16 cellular contexts compared by ENCODE assay signal in genomic region chr4:118344801-118345200, GRCh38. TPM values are rescaled to one million over a fixed set of nuclear protein-coding genes. Genes with fewer than 3 reads are reported as not detected.
A peak's percentile ranks its signal among the peaks of the same experiment; 100 is the strongest.
DNase-seq lines count a peak whose midpoint lies in the region; ATAC-seq and TF ChIP-seq lines count a peak whose summit lies in the region.
"Had no signal": no experiment of that assay in that cellular context is flagged by ENCODE, and none has a peak within 500 bp of the region (broad histone marks: within the 10 kb centered on the region; RNA-seq: fewer than 3 reads in every experiment).

No MANE protein-coding gene starts in this region.

- H3K4me3 ChIP-seq in IMR-90 (ENCODE audit: insufficient read depth, low read depth, low read length) (no peak overlapping the region), mucosa of rectum (ENCODE audit: low read length in 2 of 2) (peak overlapping the region in 1 of 2 donors; percentile 26), dorsolateral prefrontal cortex (no peak overlapping the region)

- H3K23ac ChIP-seq in IMR-90 (ENCODE audit: low read depth, low read length): peak overlapping the region; percentile 24; the same call in 1 of the 2 replicates

- peak overlapping the region; percentile 21; the same call in 1 of the 2 replicates for H4K5ac ChIP-seq in IMR-90 (ENCODE audit: low read depth, low read length)

- TF ChIP-seq POLR2A in IMR-90 (IDR thresholded peaks at IDR 0.05; ENCODE audit: low read depth, low read length): no peak

- H3K9me3 ChIP-seq in IMR-90 (ENCODE audit: control insufficient read depth, insufficient read depth, low read length) (no peaks in the 10 kb centered on the region), mucosa of rectum (ENCODE audit: control insufficient read depth in 2 of 2, low read length in 2 of 2) (no peaks in the 10 kb centered on the region)
- H3K9me3 ChIP-seq: Caco-2 had no signal

- TF ChIP-seq CTCF in IMR-90 (conservative IDR thresholded peaks at IDR 0.05; ENCODE audit: low read depth, low read length) (no peak), dorsolateral prefrontal cortex (IDR thresholded peaks at IDR 0.05 in 54 of 56, conservative IDR thresholded peaks at IDR 0.05 in 2 of 56; ENCODE audit: low read depth in 1 of 56, partially characterized antibody in 56 of 56) (no peak)

- no peak overlapping the region for H3K4ac ChIP-seq in IMR-90 (ENCODE audit: low read depth, low read length)

- H4K91ac ChIP-seq in IMR-90 (ENCODE audit: insufficient read depth, low read depth, low read length): no peak overlapping the region

- H2BK15ac ChIP-seq in IMR-90 (ENCODE audit: low read depth, low read length): 0 out of 3 replicates have a peak overlapping the region, but pooled peaks have one; percentile 44

- no peak overlapping the region for H3K56ac ChIP-seq in IMR-90 (ENCODE audit: extremely low read depth, insufficient read depth, low read length)

- no peak overlapping the region for H3K9ac ChIP-seq in IMR-90 (ENCODE audit: low read depth, low read length)
- no peak overlapping the region for H3K9ac ChIP-seq in mucosa of rectum (ENCODE audit: low read depth in 1 of 2, low read length in 2 of 2)

- H2BK20ac ChIP-seq in IMR-90 (ENCODE audit: low read depth, low read length): no peak overlapping the region

- DNase-seq in NCI-H2227 (lab: John Stamatoyannopoulos, UW; ENCODE audit: unreplicated experiment) (peak; percentile 41), NCI-H2227 treated with DMSO at 0.1 percent for 48 hours (lab: John Stamatoyannopoulos, UW) (no peak), IMR-90 (no peak), SW480 (ENCODE audit: low spot score) (peak; percentile 87), medulla oblongata (ENCODE audit: extremely low spot score) (no peak), GM19240 (ENCODE audit: insufficient read length, low spot score) (no peak), dorsolateral prefrontal cortex (no peak)
- DNase-seq: Caco-2, DMS53, NCI-H1092 treated with DMSO at 0.1 percent for 48 hours, NCI-H187 treated with DMSO at 0.1 percent for 48 hours, NCI-H2171 treated with DMSO at 0.1 percent for 48 hours, NCI-H510A treated with DMSO at 0.1 percent for 48 hours, SHP77 had no signal

- no peaks in the 10 kb centered on the region for H4K20me1 ChIP-seq in IMR-90 (ENCODE audit: insufficient read depth, low read length)

- H2BK5ac ChIP-seq in IMR-90 (ENCODE audit: low read depth, low read length, poor library complexity, severe bottlenecking): peak overlapping the region; percentile 22

- H3K14ac ChIP-seq in IMR-90 (replicated peaks; ENCODE audit: low read depth, low read length): 0 out of 2 replicates have a peak overlapping the region, but pooled peaks have one; percentile 7

- H3K36me3 ChIP-seq in IMR-90 (ENCODE audit: control insufficient read depth, insufficient read depth, low read length) (peaks cover 2% of the 10 kb centered on the region; the same call in 1 of the 2 replicates), mucosa of rectum (ENCODE audit: control insufficient read depth in 2 of 2, insufficient read depth in 2 of 2, low read length in 2 of 2) (no peaks in the 10 kb centered on the region)

- POLR2A ChIA-PET in IMR-90 (lab: Charles Lee; ENCODE audit: unreplicated experiment): no interaction called here

- TF ChIP-seq RAD21 in IMR-90 (IDR thresholded peaks at IDR 0.05; ENCODE audit: low read length): no peak

- no peaks in the 10 kb centered on the region for H3K27me3 ChIP-seq in IMR-90 (ENCODE audit: control insufficient read depth, insufficient read depth, low read length)
- H3K27me3 ChIP-seq in mucosa of rectum (ENCODE audit: control insufficient read depth in 2 of 2, insufficient read depth in 2 of 2, low read length in 2 of 2): no peaks in the 10 kb centered on the region
- H3K27me3 ChIP-seq in dorsolateral prefrontal cortex: peaks cover 0 to 12% (median 0%) of the 10 kb centered on the region in 45 donors

- no peak for ATAC-seq in IMR-90 (ENCODE audit: low read depth)

- intact Hi-C loops in IMR-90 (cut with micrococcal nuclease) (loop anchor here (2.0 to 10.0 kb wide), 2 partner anchors 56 to 170 kb away; no protein-coding TSS in a partner anchor), dorsolateral prefrontal cortex (cut with DNase I) (no loop called here)

- no peak overlapping the region for H2AFZ ChIP-seq in IMR-90 (replicated peaks; ENCODE audit: low read length, poor library complexity)

- H3K79me1 ChIP-seq in IMR-90 (ENCODE audit: low read depth in 1 of 2, low read length in 2 of 2): peaks cover 25 to 53% of the 10 kb centered on the region in 2 experiments

- H2AK5ac ChIP-seq in IMR-90 (ENCODE audit: low read depth, low read length): no peak overlapping the region

- CTCF ChIA-PET in IMR-90 (lab: Yijun Ruan, JAX): interaction anchor here (1.7 kb wide), 1 partner anchor 8 kb away, joined by 5 read pairs; the partner anchor contains the start of gene PRSS12

- no peak overlapping the region for H2AK9ac ChIP-seq in IMR-90 (replicated peaks; ENCODE audit: low read depth, low read length, poor library complexity)

- peak overlapping the region; percentile 51; the same call in 1 of the 2 replicates for H3K4me2 ChIP-seq in IMR-90 (ENCODE audit: low read depth, low read length)

- peak overlapping the region; percentile 22; the same call in 1 of the 2 replicates for H3K18ac ChIP-seq in IMR-90 (ENCODE audit: low read depth, low read length)

- in situ Hi-C loops in IMR-90 (cut with MboI; ENCODE audit: low sequenced_read_pairs): no loop called here

- no TSS peak for BruUV-seq in IMR-90 (replicated peaks; lab: Mats Ljungman, UMichigan)

- no peak overlapping the region for H3K27ac ChIP-seq in IMR-90 (ENCODE audit: insufficient read depth, low read length)
- H3K27ac ChIP-seq in mucosa of rectum (ENCODE audit: low read depth in 2 of 2, low read length in 2 of 2): peak overlapping the region; percentile 33 to 64
- H3K27ac ChIP-seq in dorsolateral prefrontal cortex: no peak overlapping the region

- dilution Hi-C loops in IMR-90 (cut with HindIII; ENCODE audit: low sequenced_read_pairs, unreplicated experiment): no loop called here

- no peak overlapping the region for H4K8ac ChIP-seq in IMR-90 (ENCODE audit: low read depth in 2 of 2, low read length in 2 of 2)

- peaks cover 8% of the 10 kb centered on the region; the same call in 1 of the 2 replicates for H3K9me1 ChIP-seq in IMR-90 (ENCODE audit: insufficient read depth, low read length)

- H2BK120ac ChIP-seq in IMR-90 (ENCODE audit: low read depth, low read length): no peak overlapping the region

- peaks cover 23% of the 10 kb centered on the region for H3K4me1 ChIP-seq in IMR-90 (ENCODE audit: control insufficient read depth, insufficient read depth, low read length)
- H3K4me1 ChIP-seq in mucosa of rectum (ENCODE audit: control insufficient read depth in 2 of 2, insufficient read depth in 2 of 2, low read length in 2 of 2): peaks cover 3 to 26% of the 10 kb centered on the region in 2 donors
- H3K4me1 ChIP-seq: Caco-2 had no signal

TF ChIP-seq in IMR-90, 13 proteins besides CTCF, POLR2A, EP300 and RAD21:
- no peak for TF ChIP-seq ELK1 (IDR thresholded peaks at IDR 0.05; ENCODE audit: borderline replicate concordance, low read depth, low read length)
- TF ChIP-seq CHD1 (IDR thresholded peaks at IDR 0.05; ENCODE audit: low read depth, low read length): no peak
- no peak for TF ChIP-seq CEBPB (IDR thresholded peaks at IDR 0.05; ENCODE audit: low read depth, low read length)
- no peak for TF ChIP-seq RCOR1 (IDR thresholded peaks at IDR 0.05; ENCODE audit: insufficient replicate concordance, low read length)
- TF ChIP-seq RFX5 (IDR thresholded peaks at IDR 0.05; ENCODE audit: low read depth, low read length): no peak
- TF ChIP-seq USF2 (IDR thresholded peaks at IDR 0.05; ENCODE audit: low read depth, low read length): no peak
TF ChIP-seq in IMR-90: peak in this region for 0.

RNA-seq across cellular contexts. Expression of gene PRSS12, which starts 8.0 kb away (rescaled TPM):
- 51.1 and 62.2 TPM in 2 replicates for total RNA-seq in IMR-90 (2012; rRNA removed)
- polyA plus RNA-seq in IMR-90 (2012; rRNA removed): 57.5 and 71.5 TPM in 2 replicates
- 36.6 TPM in 2 replicates for polyA plus RNA-seq in IMR-90 (2012; cell fraction: cytosol; rRNA removed)
- polyA plus RNA-seq in IMR-90 (2012; cell fraction: nucleus; rRNA removed; ENCODE audit: low replicate concordance): 30.0 and 140 TPM in 2 replicates
- 1 to 10 TPM in 117 of 120 experiments, under 1 TPM in 3; 0.88 to 8.0 (median 3.7) TPM for total RNA-seq in dorsolateral prefrontal cortex
- polyA plus RNA-seq: CD14-positive monocyte had no signal

Comparison
In these comparisons a context has a peak if more than half of its experiments do, and no peak if none do; other contexts are left out.
1. DNase-seq: peak in NCI-H2227 (single experiment) and SW480 (single experiment); none in NCI-H2227 treated with DMSO at 0.1 percent for 48 hours (single experiment), IMR-90 (single experiment), medulla oblongata (single experiment), GM19240 (single experiment) and dorsolateral prefrontal cortex (0 of 10).
2. H3K27ac ChIP-seq: peak in mucosa of rectum (2 of 2); none in IMR-90 (single experiment) and dorsolateral prefrontal cortex (0 of 59).